Comparison of ENCODE assay signal across 8 cellular contexts in genomic region chr14:24212924-24213865, GRCh38. TPM values are rescaled to one million over a fixed set of nuclear protein-coding genes. Genes with fewer than 3 reads are reported as not detected.
A peak's percentile ranks its signal among the peaks of the same experiment; 100 is the strongest.
DNase-seq lines count a peak whose midpoint lies in the region; ATAC-seq and TF ChIP-seq lines count a peak whose summit lies in the region.

Gene CHMP4A (minus strand): TSS chr14:24213488. CDS start chr14:24213439, 49 bp downstream.

- ATAC-seq in activated T-helper 17 cell treated with anti-CD3 and anti-CD28 coated beads, Interleukin-2, amount 50 U/mL, for 72 hours (replicated peaks): peak; percentile 86
- peak; percentile 83 for ATAC-seq in naive thymus-derived CD4-positive, alpha-beta T cell
- peak; percentile 83 to 85 for ATAC-seq in stimulated activated naive B cell treated with anti-CD40 and anti-IgM and Interleukin-4, amounts not matched to agents 10 μg/mL and 1 μg/mL and 100 μg/mL, for 72 hours (replicated peaks)

- intact Hi-C loops in naive thymus-derived CD4-positive, alpha-beta T cell (cut with micrococcal nuclease): loop anchor here (1.0 to 10.0 kb wide), 15 partner anchors 18 to 908 kb away; partner anchors contain the start of genes DCAF11 (in 2 of the 2), EMC9 (in 2 of the 2), IPO4 (in 2 of the 2) and IRF9 (in 2 of the 2)

- peak within 1 kb of the TSS; percentile 98 for H3K4me2 ChIP-seq in fibroblast of lung (ENCODE audit: extremely low read depth, insufficient read depth, low read length)

- no peaks in the 10 kb centered on the region for H4K20me1 ChIP-seq in fibroblast of lung (ENCODE audit: control insufficient read depth, extremely low read depth, insufficient read depth, low read length)

- H3K9ac ChIP-seq in fibroblast of lung (ENCODE audit: insufficient read depth, low read length): peak within 1 kb of the TSS; percentile 99

- peaks cover 29% of the 10 kb centered on the region for H3K4me1 Mint-ChIP-seq in activated T-helper 17 cell treated with anti-CD3 and anti-CD28 coated beads, Interleukin-2, amount 50 U/mL, for 72 hours
- peaks cover 35 to 78% (median 61%) of the 10 kb centered on the region in 7 donors for H3K4me1 Mint-ChIP-seq in naive thymus-derived CD4-positive, alpha-beta T cell
- peaks cover 37 to 76% of the 10 kb centered on the region in 2 donors for H3K4me1 Mint-ChIP-seq in stimulated activated naive B cell treated with anti-CD40 and anti-IgM and Interleukin-4, amounts not matched to agents 10 μg/mL and 1 μg/mL and 100 μg/mL, for 72 hours

- no peak for TF ChIP-seq CTCF in LNCaP clone FGC (IDR thresholded peaks at IDR 0.05; ENCODE audit: control insufficient read depth, extremely low read depth, insufficient read depth)
- TF ChIP-seq CTCF in RWPE1 (conservative IDR thresholded peaks at IDR 0.05; ENCODE audit: low read depth): no peak
- peak in 1 of 2 donors; percentile 33 for TF ChIP-seq CTCF in fibroblast of lung (conservative IDR thresholded peaks at IDR 0.05 in 1 of 2, IDR thresholded peaks at IDR 0.05 in 1 of 2; ENCODE audit: low read depth in 1 of 2, low read length in 2 of 2)

- peak within 1 kb of the TSS; percentile 96 for H3K27ac ChIP-seq in RWPE1
- peak within 1 kb of the TSS; percentile 99 for H3K27ac ChIP-seq in fibroblast of lung (ENCODE audit: insufficient read depth, low read length)
- H3K27ac ChIP-seq in naive thymus-derived CD4-positive, alpha-beta T cell (ENCODE audit: low read depth, low read length): peak within 1 kb of the TSS; percentile 98

- no peaks in the 10 kb centered on the region for H3K27me3 ChIP-seq in fibroblast of lung (ENCODE audit: control insufficient read depth, insufficient read depth, low read length)
- no peaks in the 10 kb centered on the region for H3K27me3 ChIP-seq in naive thymus-derived CD4-positive, alpha-beta T cell (ENCODE audit: control insufficient read depth in 2 of 2, insufficient read depth in 2 of 2, low read length in 2 of 2)

- H3K27me3 Mint-ChIP-seq in activated T-helper 17 cell treated with anti-CD3 and anti-CD28 coated beads, Interleukin-2, amount 50 U/mL, for 72 hours: no peaks in the 10 kb centered on the region
- H3K27me3 Mint-ChIP-seq in naive thymus-derived CD4-positive, alpha-beta T cell: peaks cover 0 to 2% (median 0%) of the 10 kb centered on the region in 5 donors
- H3K27me3 Mint-ChIP-seq in stimulated activated naive B cell treated with anti-CD40 and anti-IgM and Interleukin-4, amounts not matched to agents 10 μg/mL and 1 μg/mL and 100 μg/mL, for 72 hours: no peaks in the 10 kb centered on the region

- H3K9me3 ChIP-seq in fibroblast of lung (ENCODE audit: control insufficient read depth, insufficient read depth, low read depth, low read length): no peaks in the 10 kb centered on the region
- H3K9me3 ChIP-seq in naive thymus-derived CD4-positive, alpha-beta T cell (ENCODE audit: control insufficient read depth in 2 of 3, low read length in 3 of 3): no peaks in the 10 kb centered on the region

- H3K4me3 ChIP-seq in LNCaP clone FGC (ENCODE audit: low read depth, low read length) (peak within 1 kb of the TSS; percentile 64), fibroblast of lung (replicated peaks in 1 of 4; ENCODE audit: control extremely low read depth in 1 of 4, insufficient read depth in 1 of 4, low read depth in 3 of 4, low read length in 4 of 4) (peak within 1 kb of the TSS; percentile 80 to 96 (median 84))
- H3K4me3 ChIP-seq in naive thymus-derived CD4-positive, alpha-beta T cell (ENCODE audit: low read length): peak within 1 kb of the TSS; percentile 77

- peak within 1 kb of the TSS; percentile 97 for H2AFZ ChIP-seq in fibroblast of lung (ENCODE audit: low read length)

- H3K9me3 Mint-ChIP-seq in activated T-helper 17 cell treated with anti-CD3 and anti-CD28 coated beads, Interleukin-2, amount 50 U/mL, for 72 hours: no peaks in the 10 kb centered on the region
- H3K9me3 Mint-ChIP-seq in naive thymus-derived CD4-positive, alpha-beta T cell: no peaks in the 10 kb centered on the region
- H3K9me3 Mint-ChIP-seq in stimulated activated naive B cell treated with anti-CD40 and anti-IgM and Interleukin-4, amounts not matched to agents 10 μg/mL and 1 μg/mL and 100 μg/mL, for 72 hours: no peaks in the 10 kb centered on the region

- H3K36me3 Mint-ChIP-seq in activated T-helper 17 cell treated with anti-CD3 and anti-CD28 coated beads, Interleukin-2, amount 50 U/mL, for 72 hours (ENCODE audit: low read depth): peaks cover 82% of the 10 kb centered on the region
- H3K36me3 Mint-ChIP-seq in naive thymus-derived CD4-positive, alpha-beta T cell: peaks cover 13 to 36% (median 17%) of the 10 kb centered on the region in 5 donors
- H3K36me3 Mint-ChIP-seq in stimulated activated naive B cell treated with anti-CD40 and anti-IgM and Interleukin-4, amounts not matched to agents 10 μg/mL and 1 μg/mL and 100 μg/mL, for 72 hours: peaks cover 33 to 48% of the 10 kb centered on the region in 2 donors

- peaks cover 9% of the 10 kb centered on the region for H3K4me1 ChIP-seq in fibroblast of lung (ENCODE audit: control insufficient read depth, extremely low read depth, insufficient read depth, low read length)
- peaks cover 31 to 36% of the 10 kb centered on the region in 2 donors for H3K4me1 ChIP-seq in naive thymus-derived CD4-positive, alpha-beta T cell (ENCODE audit: control insufficient read depth in 2 of 2, insufficient read depth in 2 of 2, low read length in 2 of 2)

- DNase-seq in Daoy (ENCODE audit: low read depth) (peak; percentile 100), GOT3 (lab: John Stamatoyannopoulos, UW) (peak; percentile 71), LNCaP clone FGC (ENCODE audit: low read depth) (peak; percentile 74), RWPE1 (ENCODE audit: low spot score) (peak; percentile 97), fibroblast of lung (ENCODE audit: low read depth in 2 of 2) (peak; percentile 98 to 99)
- DNase-seq in naive thymus-derived CD4-positive, alpha-beta T cell: peak; percentile 79 to 97 (median 93)
- peak; percentile 96 for DNase-seq in stimulated activated naive B cell treated with anti-CD40 and anti-IgM and Interleukin-4, amounts not matched to agents 10 μg/mL and 1 μg/mL and 100 μg/mL, for 72 hours

- CTCF ChIA-PET in RWPE1 (lab: Yijun Ruan, JAX): interaction anchor here (1.4 kb wide), 1 partner anchor 18 kb away, joined by 4 read pairs; the partner anchor contains the start of gene TM9SF1
- CTCF ChIA-PET in naive thymus-derived CD4-positive, alpha-beta T cell (lab: Charles Lee): interaction anchor here (0.6 to 2.1 kb wide), 7 partner anchors 10 to 95 kb away, joined by 3 to 8 read pairs (median 3); partner anchors contain the start of genes CIDEB, EMC9, TINF2 and TM9SF1

- peak within 1 kb of the TSS; percentile 88 for H3K27ac Mint-ChIP-seq in activated T-helper 17 cell treated with anti-CD3 and anti-CD28 coated beads, Interleukin-2, amount 50 U/mL, for 72 hours
- peak within 1 kb of the TSS; percentile 95 to 100 (median 98) for H3K27ac Mint-ChIP-seq in naive thymus-derived CD4-positive, alpha-beta T cell
- peak within 1 kb of the TSS; percentile 98 for H3K27ac Mint-ChIP-seq in stimulated activated naive B cell treated with anti-CD40 and anti-IgM and Interleukin-4, amounts not matched to agents 10 μg/mL and 1 μg/mL and 100 μg/mL, for 72 hours

- peaks cover 11% of the 10 kb centered on the region for H3K36me3 ChIP-seq in fibroblast of lung (ENCODE audit: control insufficient read depth, insufficient read depth, low read length)
- H3K36me3 ChIP-seq in naive thymus-derived CD4-positive, alpha-beta T cell (ENCODE audit: control insufficient read depth in 2 of 3, insufficient read depth in 3 of 3, low read length in 3 of 3): peaks cover 8 to 31% (median 20%) of the 10 kb centered on the region in 3 experiments

- peak within 1 kb of the TSS; percentile 81 for H3K4me3 Mint-ChIP-seq in activated T-helper 17 cell treated with anti-CD3 and anti-CD28 coated beads, Interleukin-2, amount 50 U/mL, for 72 hours
- H3K4me3 Mint-ChIP-seq in naive thymus-derived CD4-positive, alpha-beta T cell: peak within 1 kb of the TSS; percentile 88 to 98 (median 94)
- peak within 1 kb of the TSS; percentile 91 to 92 for H3K4me3 Mint-ChIP-seq in stimulated activated naive B cell treated with anti-CD40 and anti-IgM and Interleukin-4, amounts not matched to agents 10 μg/mL and 1 μg/mL and 100 μg/mL, for 72 hours

- H3K79me2 ChIP-seq in fibroblast of lung (ENCODE audit: control insufficient read depth, insufficient read depth, low read length): peaks cover 3% of the 10 kb centered on the region

- POLR2A ChIA-PET in RWPE1 (lab: Yijun Ruan, JAX; ENCODE audit: low non-redundant PET): no interaction called here
- POLR2A ChIA-PET in naive thymus-derived CD4-positive, alpha-beta T cell (lab: Charles Lee): interaction anchor here (0.6 to 8.0 kb wide), 32 partner anchors 12 to 911 kb away, joined by 3 to 117 read pairs (median 5); partner anchors contain the start of genes CBLN3, DCAF11, EMC9 and GMPR2

RNA-seq across cellular contexts. Expression of gene CHMP4A, which starts in this region (rescaled TPM):
- total RNA-seq in Daoy (2014; rRNA removed; shearing (Covaris generic)): 60.1 and 89.8 TPM in 2 replicates
- total RNA-seq in activated T-helper 17 cell treated with anti-CD3 and anti-CD28 coated beads, Interleukin-2, amount 50 U/mL, for 72 hours: 10 to 100 TPM; 62.8 to 69.8 TPM
- 22.1 and 24.9 TPM in 2 replicates for total RNA-seq in fibroblast of lung
- 96.8 and 133 TPM in 2 replicates for polyA plus RNA-seq in fibroblast of lung
- 74.7 and 102 TPM in 2 replicates for polyA plus RNA-seq in fibroblast of lung (2012)
- polyA minus RNA-seq in fibroblast of lung (ENCODE audit: low replicate concordance): 106 TPM in 1 of 2 replicates, not detected in the other
- total RNA-seq in naive thymus-derived CD4-positive, alpha-beta T cell: 100 to 1,000 TPM in 1 of 5 experiments, 10 to 100 TPM in 4; 79.1 to 101 (median 85.7) TPM
- polyA plus RNA-seq in naive thymus-derived CD4-positive, alpha-beta T cell: 100 to 1,000 TPM; 121 to 140 TPM

Comparison
In these comparisons a context has a peak if more than half of its experiments do, and no peak if none do; other contexts are left out.
1. Peak in every context shown above with its lines: DNase-seq, ATAC-seq, H3K4me3 ChIP-seq and H3K27ac ChIP-seq.